In genomic region chr20:62061851-62062418, GRCh38 we compare ENCODE assay signal across 24 cellular contexts. TPM values are rescaled to one million over a fixed set of nuclear protein-coding genes. Genes with fewer than 3 reads are reported as not detected.
DNase-seq lines count a peak whose midpoint lies in the region; ATAC-seq and TF ChIP-seq lines count a peak whose summit lies in the region.
"Had no signal": no experiment of that assay in that cellular context is flagged by ENCODE, and none has a peak within 500 bp of the region (broad histone marks: within the 10 kb centered on the region; RNA-seq: fewer than 3 reads in every experiment).

No MANE protein-coding gene starts in this region.

- H3K27ac ChIP-seq in BLaER1 (no peak overlapping the region), SK-N-MC (0 out of 2 replicates have a peak overlapping the region, but pooled peaks have one; percentile 2)
- H3K27ac ChIP-seq in CD8-positive, alpha-beta T cell (ENCODE audit: low read depth, low read length): no peak overlapping the region
- H3K27ac ChIP-seq: ascending aorta, esophagus muscularis mucosa, parathyroid adenoma, tibial nerve had no signal

- ATAC-seq in CD8-positive, alpha-beta T cell: no peak
- no peak for ATAC-seq in natural killer cell
- no peak for ATAC-seq in GM19328 (IDR thresholded peaks at IDR 0.05; ENCODE audit: unreplicated experiment)
- ATAC-seq: Right ventricle myocardium inferior; stimulated activated naive CD8-positive, alpha-beta T cell treated with anti-CD3 and anti-CD28 coated beads, Interleukin-15, amount 100 ng/mL, for 72 hours had no signal

- intact Hi-C loops in CD8-positive, alpha-beta T cell (cut with DNase I, micrococcal nuclease): loop anchor here (5.0 kb wide), 2 partner anchors 35 to 50 kb away; no protein-coding TSS in a partner anchor
- intact Hi-C loops in natural killer cell (cut with micrococcal nuclease): no loop called here

- H3K4me2 ChIP-seq in BLaER1: peak overlapping the region; percentile 100

- POLR2A ChIA-PET in CD8-positive, alpha-beta T cell (lab: Charles Lee): no interaction called here
- POLR2A ChIA-PET in HEK293T (lab: Yijun Ruan, JAX): no interaction called here

- peak overlapping the region; percentile 75 for H3K9ac ChIP-seq in BLaER1
- H3K9ac ChIP-seq in SK-N-MC (ENCODE audit: insufficient read length): peak overlapping the region; percentile 15
- H3K9ac ChIP-seq: parathyroid adenoma had no signal

- peaks cover 63% of the 10 kb centered on the region for H3K4me1 Mint-ChIP-seq in CD8-positive, alpha-beta T cell (ENCODE audit: low read depth)
- peaks cover 39 to 53% of the 10 kb centered on the region in 2 donors for H3K4me1 Mint-ChIP-seq in natural killer cell

- H3K27me3 ChIP-seq in BLaER1: no peaks in the 10 kb centered on the region
- H3K27me3 ChIP-seq in CD8-positive, alpha-beta T cell (ENCODE audit: insufficient read depth, low read length): no peaks in the 10 kb centered on the region
- H3K27me3 ChIP-seq: ascending aorta, esophagus muscularis mucosa, tibial nerve had no signal

- peaks cover 5% of the 10 kb centered on the region for H3K36me3 Mint-ChIP-seq in CD8-positive, alpha-beta T cell
- no peaks in the 10 kb centered on the region for H3K36me3 Mint-ChIP-seq in natural killer cell

- peak overlapping the region; percentile 2 for H3K27ac Mint-ChIP-seq in CD8-positive, alpha-beta T cell
- H3K27ac Mint-ChIP-seq in natural killer cell: peak overlapping the region in 1 of 2 donors; percentile 63
- H3K27ac Mint-ChIP-seq: activated naive CD4-positive, alpha-beta T cell treated with anti-CD3 and anti-CD28 coated beads, Interleukin-2, amount 10 ng/mL, durations not matched to agents 7 days and 5 days; HFFc6 had no signal

- no peak overlapping the region for H3K4me3 Mint-ChIP-seq in CD8-positive, alpha-beta T cell
- peak overlapping the region; percentile 76 for H3K4me3 Mint-ChIP-seq in natural killer cell

- H4K20me1 ChIP-seq in BLaER1: peaks cover 67% of the 10 kb centered on the region

- H3K9me3 ChIP-seq in BLaER1 (no peaks in the 10 kb centered on the region), SK-N-MC (ENCODE audit: low read depth, low read length) (no peaks in the 10 kb centered on the region)
- no peaks in the 10 kb centered on the region for H3K9me3 ChIP-seq in CD8-positive, alpha-beta T cell (ENCODE audit: low read length)
- H3K9me3 ChIP-seq: ascending aorta, esophagus muscularis mucosa, tibial nerve had no signal

- no peaks in the 10 kb centered on the region for H3K9me3 Mint-ChIP-seq in CD8-positive, alpha-beta T cell
- H3K9me3 Mint-ChIP-seq in natural killer cell: no peaks in the 10 kb centered on the region
- H3K9me3 Mint-ChIP-seq: activated CD4-positive, alpha-beta T cell treated with anti-CD3 and anti-CD28 coated beads, Interleukin-2, amount 10 ng/mL, durations not matched to agents 7 days and 5 days; activated naive CD4-positive, alpha-beta T cell treated with anti-CD3 and anti-CD28 coated beads, Interleukin-2, amount 10 ng/mL, durations not matched to agents 7 days and 5 days; HFFc6; stimulated activated naive CD8-positive, alpha-beta T cell treated with anti-CD3 and anti-CD28 coated beads, Interleukin-15, amount 100 ng/mL, for 72 hours had no signal

- H3K4me1 ChIP-seq in BLaER1: peaks cover 62% of the 10 kb centered on the region
- peaks cover 52% of the 10 kb centered on the region for H3K4me1 ChIP-seq in CD8-positive, alpha-beta T cell (ENCODE audit: insufficient read depth, low read length)

- no peak overlapping the region for H3K4me3 ChIP-seq in BLaER1
- H3K4me3 ChIP-seq in CD8-positive, alpha-beta T cell (ENCODE audit: low read depth, low read length): no peak overlapping the region
- H3K4me3 ChIP-seq in SK-N-MC: no peak overlapping the region
- H3K4me3 ChIP-seq: ascending aorta, esophagus muscularis mucosa, tibial nerve had no signal

- DNase-seq in CD8-positive, alpha-beta T cell: no peak
- DNase-seq in SK-N-MC (ENCODE audit: low read depth, low spot score) (no peak), natural killer cell (no peak), GF-D8 (lab: John Stamatoyannopoulos, UW) (no peak), cerebellar cortex (ENCODE audit: low spot score) (no peak), HEK293T (ENCODE audit: extremely low spot score) (no peak)
- DNase-seq: activated CD4-positive, alpha-beta T cell treated with anti-CD3 and anti-CD28 coated beads, Interleukin-2, amount 10 ng/mL, durations not matched to agents 7 days and 5 days; activated CD8-positive, alpha-beta memory T cell treated with anti-CD3 and anti-CD28 coated beads, Interleukin-2, amount 50 U/mL, for 48 hours; activated naive CD4-positive, alpha-beta T cell treated with anti-CD3 and anti-CD28 coated beads, Interleukin-2, amount 10 ng/mL, durations not matched to agents 7 days and 5 days; effector memory CD4-positive, alpha-beta T cell; HFFc6; kidney glomerular epithelial cell; NCI-H1417; NCI-H526 treated with DMSO at 0.1 percent for 48 hours; stimulated activated CD4-positive, alpha-beta T cell treated with anti-CD3 and anti-CD28 coated beads, Interleukin-1b, Interleukin-23, amount 100 ng/mL, for 48 hours; stimulated activated naive CD8-positive, alpha-beta T cell treated with anti-CD3 and anti-CD28 coated beads, Interleukin-15, amount 100 ng/mL, for 72 hours; SW 1271 had no signal

- H3K36me3 ChIP-seq in BLaER1 (peaks cover 39% of the 10 kb centered on the region), SK-N-MC (ENCODE audit: insufficient read depth, low read length) (no peaks in the 10 kb centered on the region)
- H3K36me3 ChIP-seq in CD8-positive, alpha-beta T cell (ENCODE audit: insufficient read depth, low read length): no peaks in the 10 kb centered on the region
- H3K36me3 ChIP-seq: ascending aorta, esophagus muscularis mucosa, tibial nerve had no signal

- no peak for TF ChIP-seq CTCF in CD8-positive, alpha-beta T cell (IDR thresholded peaks at IDR 0.05)
- no peak for TF ChIP-seq CTCF in natural killer cell (IDR thresholded peaks at IDR 0.05)

- H3K27me3 Mint-ChIP-seq in CD8-positive, alpha-beta T cell (ENCODE audit: low read depth): no peaks in the 10 kb centered on the region
- H3K27me3 Mint-ChIP-seq in natural killer cell (ENCODE audit: low read depth in 2 of 2): no peaks in the 10 kb centered on the region
- H3K27me3 Mint-ChIP-seq: activated CD4-positive, alpha-beta T cell treated with anti-CD3 and anti-CD28 coated beads, Interleukin-2, amount 10 ng/mL, durations not matched to agents 7 days and 5 days; activated naive CD4-positive, alpha-beta T cell treated with anti-CD3 and anti-CD28 coated beads, Interleukin-2, amount 10 ng/mL, durations not matched to agents 7 days and 5 days; stimulated activated naive CD8-positive, alpha-beta T cell treated with anti-CD3 and anti-CD28 coated beads, Interleukin-15, amount 100 ng/mL, for 72 hours had no signal

- CTCF ChIA-PET in CD8-positive, alpha-beta T cell (lab: Charles Lee): interaction anchor here (0.9 to 2.1 kb wide), 2 partner anchors 35 to 51 kb away, joined by 3 to 10 read pairs; no protein-coding TSS in a partner anchor
- CTCF ChIA-PET in HEK293T (lab: Yijun Ruan, JAX): no interaction called here

TF ChIP-seq in HEK293T, 16 proteins besides CTCF, POLR2A, EP300 and RAD21:
- no peak for TF ChIP-seq CTBP1 (IDR thresholded peaks at IDR 0.05; ENCODE audit: borderline replicate concordance)
- no peak for TF ChIP-seq PKNOX1 (IDR thresholded peaks at IDR 0.05)
- no peak for TF ChIP-seq TARDBP (IDR thresholded peaks at IDR 0.05)
- TF ChIP-seq FOXA1 (IDR thresholded peaks at IDR 0.05): no peak
- no peak for TF ChIP-seq SUZ12 (IDR thresholded peaks at IDR 0.05)
- TF ChIP-seq ARNT (IDR thresholded peaks at IDR 0.05): no peak
- no peak for TF ChIP-seq ELF4 (IDR thresholded peaks at IDR 0.05)
- no peak for TF ChIP-seq FOXM1 (IDR thresholded peaks at IDR 0.05; ENCODE audit: borderline replicate concordance)
- TF ChIP-seq ZNF384 (IDR thresholded peaks at IDR 0.05): no peak
- TF ChIP-seq NFRKB (IDR thresholded peaks at IDR 0.05): no peak
- TF ChIP-seq SP1 (IDR thresholded peaks at IDR 0.05): no peak
- no peak for TF ChIP-seq LEF1 (IDR thresholded peaks at IDR 0.05; ENCODE audit: borderline replicate concordance)
- TF ChIP-seq L3MBTL2 (conservative IDR thresholded peaks at IDR 0.05): no peak
- TF ChIP-seq FOXK2 (IDR thresholded peaks at IDR 0.05): no peak
- no peak for TF ChIP-seq HDGF (IDR thresholded peaks at IDR 0.05; ENCODE audit: borderline replicate concordance)
- no peak for TF ChIP-seq BHLHE40 (IDR thresholded peaks at IDR 0.05; ENCODE audit: borderline replicate concordance)

RNA-seq across cellular contexts. Expression of gene TAF4, which starts 3.7 kb away (rescaled TPM):
- 10 to 100 TPM in 1 of 2 experiments, 1 to 10 TPM in 1; 9.8 to 14.1 TPM for total RNA-seq in CD8-positive, alpha-beta T cell
- total RNA-seq in natural killer cell: 10 to 100 TPM; 30.0 to 35.1 (median 30.3) TPM
